In genomic region chr19:13166151-13166550, GRCh38 we compare ENCODE assay signal across 6 cellular contexts. TPM values are rescaled to one million over a fixed set of nuclear protein-coding genes. Genes with fewer than 3 reads are reported as not detected.
A peak's percentile ranks its signal among the peaks of the same experiment; 100 is the strongest.
DNase-seq lines count a peak whose midpoint lies in the region; ATAC-seq and TF ChIP-seq lines count a peak whose summit lies in the region.
"Not testable (repeated sequence)": the region's sequence is repeated elsewhere in the genome, so short reads cannot be mapped to it uniquely, and the experiment has no call there.

No MANE protein-coding gene starts in this region.

- TF ChIP-seq CTCF in Calu3 (IDR thresholded peaks at IDR 0.05; ENCODE audit: unreplicated experiment); RWPE1 (conservative IDR thresholded peaks at IDR 0.05; ENCODE audit: low read depth); heart right ventricle (IDR thresholded peaks at IDR 0.05); nephron (IDR thresholded peaks at IDR 0.05; ENCODE audit: unreplicated experiment in 3 of 3); tibial artery (IDR thresholded peaks at IDR 0.05): not testable (repeated sequence)

- POLR2A ChIA-PET in RWPE1 (lab: Yijun Ruan, JAX; ENCODE audit: low non-redundant PET): not testable (repeated sequence)

- H3K27ac Mint-ChIP-seq in Calu3 (ENCODE audit: unreplicated experiment): peak overlapping the region; percentile 98
- peak overlapping the region; percentile 100 for H3K27ac Mint-ChIP-seq in activated naive CD4-positive, alpha-beta T cell treated with anti-CD3 and anti-CD28 coated beads, Interleukin-2, amount 10 ng/mL, durations not matched to agents 7 days and 5 days
- H3K27ac Mint-ChIP-seq in nephron: peak overlapping the region; percentile 100

- CTCF ChIA-PET in Calu3 (lab: Charles Lee) (interaction anchor here (0.7 kb wide), 1 partner anchor 1581 kb away, joined by 3 read pairs; no protein-coding TSS in a partner anchor), RWPE1 (lab: Yijun Ruan, JAX) (interaction anchor here (0.5 to 0.8 kb wide), 2 partner anchors 27 to 506 kb away, joined by 3 read pairs; no protein-coding TSS in a partner anchor)
- CTCF ChIA-PET in activated naive CD4-positive, alpha-beta T cell treated with anti-CD3 and anti-CD28 coated beads, Interleukin-2, amount 10 ng/mL, durations not matched to agents 7 days and 5 days (lab: Charles Lee): not testable (repeated sequence)

- DNase-seq in Calu3; RWPE1 (ENCODE audit: low spot score); activated naive CD4-positive, alpha-beta T cell treated with anti-CD3 and anti-CD28 coated beads, Interleukin-2, amount 10 ng/mL, durations not matched to agents 7 days and 5 days; heart right ventricle; tibial artery: not testable (repeated sequence)

- peaks cover 18 to 95% (median 64%) of the 10 kb centered on the region in 9 donors for H3K4me1 ChIP-seq in heart right ventricle
- H3K4me1 ChIP-seq in tibial artery: peaks cover 10 to 65% (median 56%) of the 10 kb centered on the region in 4 donors

- H3K4me1 Mint-ChIP-seq in Calu3 (ENCODE audit: low read depth, unreplicated experiment) (peaks cover 40% of the 10 kb centered on the region), nephron (peaks cover 55% of the 10 kb centered on the region)
- peaks cover 89% of the 10 kb centered on the region for H3K4me1 Mint-ChIP-seq in activated naive CD4-positive, alpha-beta T cell treated with anti-CD3 and anti-CD28 coated beads, Interleukin-2, amount 10 ng/mL, durations not matched to agents 7 days and 5 days

- not testable (repeated sequence) for H3K9me3 ChIP-seq in heart right ventricle, tibial artery

- H3K9me3 Mint-ChIP-seq in Calu3 (ENCODE audit: low read depth, unreplicated experiment); activated naive CD4-positive, alpha-beta T cell treated with anti-CD3 and anti-CD28 coated beads, Interleukin-2, amount 10 ng/mL, durations not matched to agents 7 days and 5 days; nephron: not testable (repeated sequence)

- peaks cover 55% of the 10 kb centered on the region for H3K36me3 Mint-ChIP-seq in Calu3 (ENCODE audit: insufficient read depth, unreplicated experiment)
- peaks cover 11% of the 10 kb centered on the region for H3K36me3 Mint-ChIP-seq in activated naive CD4-positive, alpha-beta T cell treated with anti-CD3 and anti-CD28 coated beads, Interleukin-2, amount 10 ng/mL, durations not matched to agents 7 days and 5 days
- not testable (repeated sequence) for H3K36me3 Mint-ChIP-seq in nephron (ENCODE audit: low read depth)

- H3K4me3 Mint-ChIP-seq in Calu3 (ENCODE audit: low read depth, unreplicated experiment); activated naive CD4-positive, alpha-beta T cell treated with anti-CD3 and anti-CD28 coated beads, Interleukin-2, amount 10 ng/mL, durations not matched to agents 7 days and 5 days; nephron: not testable (repeated sequence)

- H3K27me3 ChIP-seq in heart right ventricle, tibial artery: not testable (repeated sequence)

- ATAC-seq in heart right ventricle: not testable (repeated sequence)

- H3K36me3 ChIP-seq in heart right ventricle, tibial artery: not testable (repeated sequence)

- H3K27ac ChIP-seq in RWPE1 (peak overlapping the region; percentile 100), heart right ventricle (peak overlapping the region in 9 of 10 donors; percentile 93 to 99 (median 97)), tibial artery (peak overlapping the region; percentile 86 to 89)

- H3K27me3 Mint-ChIP-seq in Calu3 (ENCODE audit: unreplicated experiment); activated naive CD4-positive, alpha-beta T cell treated with anti-CD3 and anti-CD28 coated beads, Interleukin-2, amount 10 ng/mL, durations not matched to agents 7 days and 5 days; nephron (ENCODE audit: low read depth): not testable (repeated sequence)

- WGBS in heart right ventricle, 2 donors: 96 to 98% methylated on average over 3 of the region's 3 CpGs

- not testable (repeated sequence) for H3K4me3 ChIP-seq in heart right ventricle, tibial artery

- not testable (repeated sequence) for BruUV-seq in Calu3 (replicated peaks; lab: Mats Ljungman, UMichigan)

- intact Hi-C loops in Calu3 (cut with micrococcal nuclease; ENCODE audit: unreplicated experiment); tibial artery (cut with DNase I; ENCODE audit: low total_unique reads): not testable (repeated sequence)
- intact Hi-C loops in heart right ventricle (cut with DNase I): loop anchor here in 3 of 10 donors (2.0 to 10.0 kb wide), 3 partner anchors 13 to 679 kb away; no protein-coding TSS in a partner anchor

RNA-seq across cellular contexts. Expression of gene IER2, which starts 15.9 kb away (rescaled TPM):
- total RNA-seq in Calu3 (2022) (96.3 and 108 TPM in 2 replicates), heart right ventricle (10 to 100 TPM; 19.2 to 54.6 (median 36.0) TPM)
- polyA plus RNA-seq in heart right ventricle: 10 to 100 TPM; 29.5 to 42.8 TPM

RNA-seq across cellular contexts. Expression of gene STX10, which starts 16.0 kb away (rescaled TPM):
- total RNA-seq in Calu3 (2022): 52.3 and 52.7 TPM in 2 replicates
- 10 to 100 TPM; 18.7 to 50.4 (median 25.4) TPM for total RNA-seq in heart right ventricle
- 10 to 100 TPM; 60.5 to 69.9 TPM for polyA plus RNA-seq in heart right ventricle

RNA-seq across cellular contexts. Expression of gene NACC1, which starts 48.1 kb away (rescaled TPM):
- total RNA-seq in Calu3 (2022) (80.9 and 83.1 TPM in 2 replicates), heart right ventricle (10 to 100 TPM; 31.1 to 58.0 (median 35.1) TPM)
- 10 to 100 TPM; 23.9 to 25.0 TPM for polyA plus RNA-seq in heart right ventricle

RNA-seq across cellular contexts. Expression of gene TRMT1, which starts 49.6 kb away (rescaled TPM):
- total RNA-seq in Calu3 (2022) (36.5 and 40.2 TPM in 2 replicates), heart right ventricle (10 to 100 TPM; 10.5 to 22.4 (median 14.2) TPM)
- polyA plus RNA-seq in heart right ventricle: 10 to 100 TPM; 33.1 to 54.0 TPM
